8 cellular contexts compared by ENCODE assay signal in the genomic region with DNA sequence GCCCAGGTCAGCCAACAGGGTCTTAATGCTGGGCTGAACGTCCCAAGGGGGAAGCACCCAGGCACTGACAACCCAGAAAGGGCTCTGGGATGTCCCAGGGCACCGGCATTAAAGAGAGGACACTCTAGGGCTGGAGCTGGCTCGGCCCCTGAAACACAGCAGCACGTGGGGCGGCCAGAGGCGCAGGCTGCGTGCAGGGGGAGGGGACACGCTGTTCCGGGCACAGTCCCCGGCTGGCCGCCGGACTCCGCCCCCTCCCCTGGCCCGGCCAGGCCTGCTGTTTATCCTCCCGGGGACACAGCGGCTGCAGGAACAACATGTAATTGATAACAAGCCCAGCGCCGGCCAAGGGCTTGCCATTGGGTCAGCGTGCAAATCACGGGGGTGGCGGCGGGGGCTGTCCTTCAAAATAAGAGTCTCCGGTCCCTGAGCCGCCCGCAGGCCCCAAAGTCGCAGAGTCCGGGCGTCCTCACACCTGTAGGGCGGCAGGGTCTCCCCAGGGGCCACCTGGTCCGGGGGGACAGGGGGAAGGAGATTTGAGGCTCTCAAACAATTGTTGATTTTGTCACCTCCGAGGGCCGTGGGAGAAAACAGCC. TPM values are rescaled to one million over a fixed set of nuclear protein-coding genes. Genes with fewer than 3 reads are reported as not detected.
A peak's percentile ranks its signal among the peaks of the same experiment; 100 is the strongest.
DNase-seq lines count a peak whose midpoint lies in the region; ATAC-seq and TF ChIP-seq lines count a peak whose summit lies in the region.

No MANE protein-coding gene starts in this region.

- no peaks in the 10 kb centered on the region for H3K27me3 ChIP-seq in dorsolateral prefrontal cortex
- H3K27me3 ChIP-seq in left lung = peaks cover 0 to 67% of the 10 kb centered on the region in 2 donors

- H3K36me3 ChIP-seq in left lung = peaks cover 0 to 10% of the 10 kb centered on the region in 2 donors

- TF ChIP-seq CTCF in dorsolateral prefrontal cortex (IDR thresholded peaks at IDR 0.05 in 54 of 56, conservative IDR thresholded peaks at IDR 0.05 in 2 of 56; ENCODE audit: low read depth in 1 of 56, partially characterized antibody in 56 of 56) = peak in 36 of 56 donors; percentile 4 to 58 (median 26)
- TF ChIP-seq CTCF in left lung (IDR thresholded peaks at IDR 0.05) = no peak

- DNase-seq in activated T-cell treated with anti-CD3 and anti-CD28 coated beads, Interleukin-2, amount 50 U/mL, for 24 hours = peak; percentile 39
- DNase-seq in activated T-cell treated with anti-CD3 and anti-CD28 coated beads for 4 hours (no peak), RPMI7951 (ENCODE audit: low read depth) (peak; percentile 69), dorsolateral prefrontal cortex (peak; percentile 74 to 98 (median 95)), left lung (peak; percentile 91 to 93), NCI-H1694 (lab: John Stamatoyannopoulos, UW) (no peak), DMS79 (lab: John Stamatoyannopoulos, UW) (no peak)
- DNase-seq in stimulated activated naive B cell treated with anti-CD40 and anti-IgM and Interleukin-4, amounts not matched to agents 10 μg/mL and 1 μg/mL and 100 μg/mL, for 72 hours = no peak

- H3K4me1 ChIP-seq in left lung = peaks cover 18 to 49% of the 10 kb centered on the region in 2 donors

- peaks cover 43% of the 10 kb centered on the region for H3K27me3 Mint-ChIP-seq in activated T-cell treated with anti-CD3 and anti-CD28 coated beads, Interleukin-2, amount 50 U/mL, for 24 hours
- H3K27me3 Mint-ChIP-seq in stimulated activated naive B cell treated with anti-CD40 and anti-IgM and Interleukin-4, amounts not matched to agents 10 μg/mL and 1 μg/mL and 100 μg/mL, for 72 hours = peaks cover 41 to 60% of the 10 kb centered on the region in 2 donors

- H3K36me3 Mint-ChIP-seq in activated T-cell treated with anti-CD3 and anti-CD28 coated beads, Interleukin-2, amount 50 U/mL, for 24 hours (ENCODE audit: low read depth) = no peaks in the 10 kb centered on the region
- no peaks in the 10 kb centered on the region for H3K36me3 Mint-ChIP-seq in stimulated activated naive B cell treated with anti-CD40 and anti-IgM and Interleukin-4, amounts not matched to agents 10 μg/mL and 1 μg/mL and 100 μg/mL, for 72 hours

- H3K27ac Mint-ChIP-seq in activated T-cell treated with anti-CD3 and anti-CD28 coated beads, Interleukin-2, amount 50 U/mL, for 24 hours = peak overlapping the region; percentile 51
- peak overlapping the region; percentile 60 for H3K27ac Mint-ChIP-seq in stimulated activated naive B cell treated with anti-CD40 and anti-IgM and Interleukin-4, amounts not matched to agents 10 μg/mL and 1 μg/mL and 100 μg/mL, for 72 hours

- H3K4me3 Mint-ChIP-seq in activated T-cell treated with anti-CD3 and anti-CD28 coated beads, Interleukin-2, amount 50 U/mL, for 24 hours = peak overlapping the region; percentile 76
- H3K4me3 Mint-ChIP-seq in stimulated activated naive B cell treated with anti-CD40 and anti-IgM and Interleukin-4, amounts not matched to agents 10 μg/mL and 1 μg/mL and 100 μg/mL, for 72 hours = peak overlapping the region; percentile 83 to 89

- H3K9me3 ChIP-seq in left lung = no peaks in the 10 kb centered on the region

- peaks cover 15% of the 10 kb centered on the region for H3K4me1 Mint-ChIP-seq in activated T-cell treated with anti-CD3 and anti-CD28 coated beads, Interleukin-2, amount 50 U/mL, for 24 hours (ENCODE audit: low read depth)
- peaks cover 5 to 23% of the 10 kb centered on the region in 2 donors for H3K4me1 Mint-ChIP-seq in stimulated activated naive B cell treated with anti-CD40 and anti-IgM and Interleukin-4, amounts not matched to agents 10 μg/mL and 1 μg/mL and 100 μg/mL, for 72 hours

- intact Hi-C loops in dorsolateral prefrontal cortex (cut with DNase I) (loop anchor here (1.0 to 5.0 kb wide), 6 partner anchors 33 to 121 kb away; partner anchors contain the start of gene ZXDC (in 2 of the 2)), left lung (cut with DNase I) (no loop called here)

- H3K27ac ChIP-seq in dorsolateral prefrontal cortex (peak overlapping the region; percentile 90 to 100 (median 98)), left lung (peak overlapping the region; percentile 67 to 89)

- peak; percentile 82 for ATAC-seq in left lung
- ATAC-seq in stimulated activated naive B cell treated with anti-CD40 and anti-IgM and Interleukin-4, amounts not matched to agents 10 μg/mL and 1 μg/mL and 100 μg/mL, for 72 hours (replicated peaks) = peak in 1 of 2 donors; percentile 2

- H3K9me3 Mint-ChIP-seq in activated T-cell treated with anti-CD3 and anti-CD28 coated beads, Interleukin-2, amount 50 U/mL, for 24 hours = no peaks in the 10 kb centered on the region
- no peaks in the 10 kb centered on the region for H3K9me3 Mint-ChIP-seq in stimulated activated naive B cell treated with anti-CD40 and anti-IgM and Interleukin-4, amounts not matched to agents 10 μg/mL and 1 μg/mL and 100 μg/mL, for 72 hours

- H3K4me3 ChIP-seq in dorsolateral prefrontal cortex = peak overlapping the region; percentile 55 to 95 (median 81)
- peak overlapping the region; percentile 60 to 65 for H3K4me3 ChIP-seq in left lung

RNA-seq across cellular contexts. Expression of gene KLF15, which starts 1.3 kb away (rescaled TPM):
- 0.59 and 0.72 TPM in 2 replicates for total RNA-seq in RPMI7951 (2014; rRNA removed; shearing (Covaris generic))
- 100 to 1,000 TPM in 5 of 120 experiments, 10 to 100 TPM in 115; 11.7 to 112 (median 39.5) TPM for total RNA-seq in dorsolateral prefrontal cortex
- total RNA-seq in left lung = 10 to 100 TPM; 12.8 to 14.8 TPM

RNA-seq across cellular contexts. Expression of gene CFAP100, which starts 38.8 kb away (rescaled TPM):
- total RNA-seq in RPMI7951 (2014; rRNA removed; shearing (Covaris generic)) = not detected in 2 replicates
- total RNA-seq in dorsolateral prefrontal cortex (1 to 10 TPM in 102 of 120 experiments, under 1 TPM in 11, not detected in 7; 0.29 to 7.9 (median 2.4) TPM), left lung (1 to 10 TPM in 1 of 2 donors, not detected in 1; 8.2 TPM)

Comparison
In these comparisons a context has a peak if more than half of its experiments do, and no peak if none do; other contexts are left out.
1. DNase-seq: peak in activated T-cell treated with anti-CD3 and anti-CD28 coated beads, Interleukin-2, amount 50 U/mL, for 24 hours (single experiment), RPMI7951 (single experiment), dorsolateral prefrontal cortex (10 of 10) and left lung (2 of 2); none in activated T-cell treated with anti-CD3 and anti-CD28 coated beads for 4 hours (single experiment), stimulated activated naive B cell treated with anti-CD40 and anti-IgM and Interleukin-4, amounts not matched to agents 10 μg/mL and 1 μg/mL and 100 μg/mL, for 72 hours (single experiment), NCI-H1694 (single experiment) and DMS79 (single experiment).
2. CTCF ChIP-seq: peak in dorsolateral prefrontal cortex (36 of 56); none in left lung (0 of 2).
3. intact Hi-C loops: an anchor here in dorsolateral prefrontal cortex (1.0 to 5.0 kb wide); none called in left lung.